9 cellular contexts compared by ENCODE assay signal in the genomic region with DNA sequence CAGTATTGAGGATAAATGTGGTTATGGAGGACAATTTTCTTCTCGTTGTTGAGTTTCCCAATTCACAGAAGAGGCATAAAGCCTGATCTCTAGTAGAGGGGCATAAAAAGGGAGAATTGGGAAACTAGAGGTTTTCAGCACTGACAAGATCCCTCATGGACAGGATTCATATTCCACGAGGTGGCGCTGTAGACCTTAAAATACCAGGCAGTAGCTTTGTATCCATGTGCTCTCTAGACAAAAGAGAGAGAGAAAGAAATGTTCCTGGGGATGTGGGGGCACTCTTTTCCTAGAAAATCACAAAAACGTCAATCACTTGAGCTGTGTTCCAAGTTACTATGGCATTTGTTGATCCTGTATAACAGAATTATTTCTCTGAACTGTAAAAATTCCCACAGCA.
A peak's percentile ranks its signal among the peaks of the same experiment; 100 is the strongest.
DNase-seq lines count a peak whose midpoint lies in the region; ATAC-seq, FAIRE-seq and TF ChIP-seq lines count a peak whose summit lies in the region.
"Had no signal": no experiment of that assay in that cellular context is flagged by ENCODE, and none has a peak within 500 bp of the region (broad histone marks: within the 10 kb centered on the region; RNA-seq: fewer than 3 reads in every experiment).

No MANE protein-coding gene starts in this region.

- no peaks in the 10 kb centered on the region for H3K27me3 ChIP-seq in DOHH2 (ENCODE audit: control insufficient read depth, low read length)
- no peaks in the 10 kb centered on the region for H3K27me3 ChIP-seq in GM23338 (ENCODE audit: insufficient read depth)
- peaks cover 0 to 26% (median 0%) of the 10 kb centered on the region in 45 donors for H3K27me3 ChIP-seq in dorsolateral prefrontal cortex

- intact Hi-C loops in dorsolateral prefrontal cortex (cut with DNase I) = no loop called here

- H3K9me3 Mint-ChIP-seq in GM23338 (peaks cover 74% of the 10 kb centered on the region), glutamatergic neuron (ENCODE audit: unreplicated experiment) (no peaks in the 10 kb centered on the region)

- H3K4me1 Mint-ChIP-seq in GM23338 (no peaks in the 10 kb centered on the region), glutamatergic neuron (ENCODE audit: low read depth, unreplicated experiment) (no peaks in the 10 kb centered on the region)
- H3K4me1 Mint-ChIP-seq: activated naive CD8-positive, alpha-beta T cell treated with anti-CD3 and anti-CD28 coated beads, Interleukin-2, amount 10 ng/mL, durations not matched to agents 7 days and 5 days had no signal

- TF ChIP-seq CTCF in DOHH2 (IDR thresholded peaks at IDR 0.05; ENCODE audit: low read depth, low read length, poor library complexity, severe bottlenecking) = peak; percentile 56
- TF ChIP-seq CTCF in GM23338 (conservative IDR thresholded peaks at IDR 0.05; ENCODE audit: low read depth in 2 of 2) = peak; percentile 53 to 65
- TF ChIP-seq CTCF in glutamatergic neuron (IDR thresholded peaks at IDR 0.05; ENCODE audit: partially characterized antibody, unreplicated experiment) = peak; percentile 36
- no peak for TF ChIP-seq CTCF in dorsolateral prefrontal cortex (IDR thresholded peaks at IDR 0.05 in 54 of 56, conservative IDR thresholded peaks at IDR 0.05 in 2 of 56; ENCODE audit: low read depth in 1 of 56, partially characterized antibody in 56 of 56)

- H3K79me2 ChIP-seq in DOHH2 (ENCODE audit: control insufficient read depth, low read length) (no peaks in the 10 kb centered on the region), GM23338 (replicated peaks; ENCODE audit: insufficient read depth) (no peaks in the 10 kb centered on the region)

- ATAC-seq in GM23338 (peak; percentile 50; the same call in 2 of the 3 replicates), GM19023 (IDR thresholded peaks at IDR 0.05; ENCODE audit: unreplicated experiment) (no peak), GM21723 (IDR thresholded peaks at IDR 0.05; ENCODE audit: unreplicated experiment) (no peak), GM18909 (IDR thresholded peaks at IDR 0.05; ENCODE audit: poor library complexity, unreplicated experiment) (no peak)

- no peaks in the 10 kb centered on the region for H3F3A ChIP-seq in DOHH2 (ENCODE audit: control insufficient read depth, insufficient read depth)
- H3F3A ChIP-seq in GM23338 (replicated peaks; ENCODE audit: low read depth) = no peaks in the 10 kb centered on the region

- H3K36me3 Mint-ChIP-seq in GM23338 (ENCODE audit: low read depth) (peaks cover 7% of the 10 kb centered on the region; the same call in 2 of the 3 replicates), glutamatergic neuron (ENCODE audit: unreplicated experiment) (no peaks in the 10 kb centered on the region)
- H3K36me3 Mint-ChIP-seq: activated naive CD8-positive, alpha-beta T cell treated with anti-CD3 and anti-CD28 coated beads, Interleukin-2, amount 10 ng/mL, durations not matched to agents 7 days and 5 days had no signal

- DNase-seq in GM23338 (ENCODE audit: low spot score) (peak; percentile 70), RCC 7860 (ENCODE audit: low spot score) (peak; percentile 4), glutamatergic neuron (peak; percentile 44), dorsolateral prefrontal cortex (no peak)
- DNase-seq: activated naive CD8-positive, alpha-beta T cell treated with anti-CD3 and anti-CD28 coated beads, Interleukin-2, amount 10 ng/mL, durations not matched to agents 7 days and 5 days had no signal

- H3K27me3 Mint-ChIP-seq in GM23338 (ENCODE audit: insufficient read depth, low read depth, poor library complexity) (no peaks in the 10 kb centered on the region), glutamatergic neuron (ENCODE audit: unreplicated experiment) (no peaks in the 10 kb centered on the region)
- H3K27me3 Mint-ChIP-seq: activated naive CD8-positive, alpha-beta T cell treated with anti-CD3 and anti-CD28 coated beads, Interleukin-2, amount 10 ng/mL, durations not matched to agents 7 days and 5 days had no signal

- no peak overlapping the region for H3K27ac Mint-ChIP-seq in GM23338
- H3K27ac Mint-ChIP-seq in glutamatergic neuron (ENCODE audit: unreplicated experiment) = no peak overlapping the region
- H3K27ac Mint-ChIP-seq: activated naive CD8-positive, alpha-beta T cell treated with anti-CD3 and anti-CD28 coated beads, Interleukin-2, amount 10 ng/mL, durations not matched to agents 7 days and 5 days had no signal

- peak overlapping the region; percentile 78; the same call in 1 of the 2 replicates for H2AFZ ChIP-seq in GM23338

- no peaks in the 10 kb centered on the region for H3K4me1 ChIP-seq in DOHH2 (ENCODE audit: control insufficient read depth, low read length)
- no peaks in the 10 kb centered on the region for H3K4me1 ChIP-seq in GM23338 (ENCODE audit: insufficient read depth)

- H3K4me2 ChIP-seq in DOHH2 (ENCODE audit: low read length) (no peak overlapping the region), GM23338 (no peak overlapping the region)

- no peaks in the 10 kb centered on the region for H3K9me3 ChIP-seq in DOHH2 (ENCODE audit: control insufficient read depth, insufficient read depth, low read length)

- H3K4me3 ChIP-seq in DOHH2 (ENCODE audit: low read length) = no peak overlapping the region
- H3K4me3 ChIP-seq in GM23338 = no peak overlapping the region
- no peak overlapping the region for H3K4me3 ChIP-seq in dorsolateral prefrontal cortex

- no peak overlapping the region for H3K4me3 Mint-ChIP-seq in GM23338
- H3K4me3 Mint-ChIP-seq in glutamatergic neuron (ENCODE audit: unreplicated experiment) = no peak overlapping the region
- H3K4me3 Mint-ChIP-seq: activated naive CD8-positive, alpha-beta T cell treated with anti-CD3 and anti-CD28 coated beads, Interleukin-2, amount 10 ng/mL, durations not matched to agents 7 days and 5 days had no signal

- FAIRE-seq in RCC 7860 (lab: Jason Lieb, UNC) = no peak

- no peaks in the 10 kb centered on the region for H3K9me2 ChIP-seq in DOHH2 (replicated peaks; ENCODE audit: control insufficient read depth, low read length)
- H3K9me2 ChIP-seq in GM23338 (ENCODE audit: insufficient read depth) = no peaks in the 10 kb centered on the region

- H4K20me1 ChIP-seq in DOHH2 (ENCODE audit: control insufficient read depth, insufficient read depth, low read depth, low read length) (no peaks in the 10 kb centered on the region), GM23338 (replicated peaks; ENCODE audit: insufficient read depth) (no peaks in the 10 kb centered on the region)

- H3K36me3 ChIP-seq in DOHH2 (ENCODE audit: control insufficient read depth, low read length) (no peaks in the 10 kb centered on the region), GM23338 (ENCODE audit: insufficient read depth) (no peaks in the 10 kb centered on the region)

- no peak overlapping the region for H3K27ac ChIP-seq in DOHH2 (ENCODE audit: low read depth, low read length)
- H3K27ac ChIP-seq in GM23338 (ENCODE audit: low read depth) = no peak overlapping the region
- no peak overlapping the region for H3K27ac ChIP-seq in dorsolateral prefrontal cortex

TF ChIP-seq in GM23338, 12 proteins besides CTCF, POLR2A, EP300 and RAD21 (continues in another document):
- TF ChIP-seq ZNF114 (CRISPR knock-in tag; IDR thresholded peaks at IDR 0.05) = no peak
- TF ChIP-seq, protein P1, sequence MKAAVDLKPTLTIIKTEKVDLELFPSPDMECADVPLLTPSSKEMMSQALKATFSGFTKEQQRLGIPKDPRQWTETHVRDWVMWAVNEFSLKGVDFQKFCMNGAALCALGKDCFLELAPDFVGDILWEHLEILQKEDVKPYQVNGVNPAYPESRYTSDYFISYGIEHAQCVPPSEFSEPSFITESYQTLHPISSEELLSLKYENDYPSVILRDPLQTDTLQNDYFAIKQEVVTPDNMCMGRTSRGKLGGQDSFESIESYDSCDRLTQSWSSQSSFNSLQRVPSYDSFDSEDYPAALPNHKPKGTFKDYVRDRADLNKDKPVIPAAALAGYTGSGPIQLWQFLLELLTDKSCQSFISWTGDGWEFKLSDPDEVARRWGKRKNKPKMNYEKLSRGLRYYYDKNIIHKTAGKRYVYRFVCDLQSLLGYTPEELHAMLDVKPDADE (IDR thresholded peaks at IDR 0.05) = no peak
- TF ChIP-seq ZNF331 (CRISPR knock-in tag; IDR thresholded peaks at IDR 0.05; ENCODE audit: low read depth) = no peak
- no peak for TF ChIP-seq EZH2phosphoT487 (IDR thresholded peaks at IDR 0.05; ENCODE audit: unreplicated experiment)

Comparison
In these comparisons a context has a peak if more than half of its experiments do, and no peak if none do; other contexts are left out.
1. CTCF ChIP-seq: peak in DOHH2 (single experiment), GM23338 (2 of 2) and glutamatergic neuron (single experiment); none in dorsolateral prefrontal cortex (0 of 56).
2. DNase-seq: peak in GM23338 (single experiment), RCC 7860 (single experiment) and glutamatergic neuron (single experiment); none in dorsolateral prefrontal cortex (0 of 10).